Comparison of ENCODE assay signal across 21 cellular contexts in the genomic region with DNA sequence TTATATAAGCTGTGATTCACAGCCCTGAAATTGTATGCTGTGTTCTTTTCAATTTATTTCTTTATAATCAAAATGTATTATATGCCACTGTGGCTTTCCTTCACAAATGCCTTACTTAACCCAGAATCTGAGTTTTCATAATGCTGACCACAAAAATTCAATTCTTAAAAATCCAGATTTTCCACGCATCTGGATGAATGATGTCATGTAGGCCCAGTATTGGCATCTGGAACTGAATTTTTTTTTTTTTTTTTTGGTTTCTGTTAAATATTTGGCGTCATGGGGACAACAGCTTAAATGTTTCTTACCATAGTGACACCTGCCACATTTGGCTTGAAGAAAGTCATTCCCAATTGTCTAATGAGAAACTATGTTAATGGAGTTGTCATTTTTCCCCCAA.
DNase-seq lines count a peak whose midpoint lies in the region; FAIRE-seq and TF ChIP-seq lines count a peak whose summit lies in the region.
"Had no signal": no experiment of that assay in that cellular context is flagged by ENCODE, and none has a peak within 500 bp of the region (broad histone marks: within the 10 kb centered on the region; RNA-seq: fewer than 3 reads in every experiment).

No MANE protein-coding gene starts in this region.

- H4K20me1 ChIP-seq in astrocyte (ENCODE audit: insufficient read depth, low read length), result no peaks in the 10 kb centered on the region

- H3K9ac ChIP-seq in astrocyte (ENCODE audit: low read length), result no peak overlapping the region

- no peak overlapping the region for H2AFZ ChIP-seq in astrocyte (ENCODE audit: low read depth, low read length)

- no peaks in the 10 kb centered on the region for H3K27me3 ChIP-seq in astrocyte (ENCODE audit: insufficient read depth, low read length)

- H3K36me3 ChIP-seq in astrocyte (ENCODE audit: insufficient read depth, low read length), result no peaks in the 10 kb centered on the region

- no peak overlapping the region for H3K27ac ChIP-seq in astrocyte (ENCODE audit: low read depth, low read length)
- H3K27ac ChIP-seq: A549 had no signal

- H3K36me3 Mint-ChIP-seq in astrocyte (ENCODE audit: low read depth, unreplicated experiment) (peaks cover 2% of the 10 kb centered on the region), mesothelial cell of epicardium (peaks cover 6% of the 10 kb centered on the region)

- H3K9me3 Mint-ChIP-seq in astrocyte (ENCODE audit: unreplicated experiment) (no peaks in the 10 kb centered on the region), mesothelial cell of epicardium (no peaks in the 10 kb centered on the region)

- peaks cover 7% of the 10 kb centered on the region for H3K27me3 Mint-ChIP-seq in astrocyte (ENCODE audit: low read depth, unreplicated experiment)
- no peaks in the 10 kb centered on the region for H3K27me3 Mint-ChIP-seq in mesothelial cell of epicardium (ENCODE audit: low read depth)

- H3K4me2 ChIP-seq in astrocyte (ENCODE audit: low read length), result no peak overlapping the region
- H3K4me2 ChIP-seq: A549 had no signal

- TF ChIP-seq CTCF in AG10803 (conservative IDR thresholded peaks at IDR 0.05; ENCODE audit: low read length) (no peak), astrocyte (IDR thresholded peaks at IDR 0.05; ENCODE audit: insufficient read depth, low read depth, low read length) (no peak), mesothelial cell of epicardium (IDR thresholded peaks at IDR 0.05; ENCODE audit: unreplicated experiment) (no peak)

- H3K27ac Mint-ChIP-seq in astrocyte (ENCODE audit: unreplicated experiment) (no peak overlapping the region), mesothelial cell of epicardium (peak overlapping the region; percentile 94)

- DNase-seq in AG10803 (ENCODE audit: low read depth) (peak; percentile 82), GM03348 (ENCODE audit: low spot score) (peak; percentile 55), astrocyte (ENCODE audit: low read depth) (peak; percentile 16), mesothelial cell of epicardium (ENCODE audit: low spot score in 2 of 2, unreplicated experiment in 2 of 2) (no peak), SW 1271 (lab: John Stamatoyannopoulos, UW) (no peak), NAMALWA (ENCODE audit: low spot score) (no peak), cerebellar cortex (ENCODE audit: low spot score) (no peak)
- DNase-seq: COR-L47, DMS 273 treated with DMSO at 0.1 percent for 48 hours, MV-4-11, NCI-H187, NCI-H2107, NCI-H345, PC-3, RPMI8226, SIG-M5 had no signal

- H3K4me1 Mint-ChIP-seq in astrocyte (ENCODE audit: low read depth, unreplicated experiment) (no peaks in the 10 kb centered on the region), mesothelial cell of epicardium (peaks cover 82% of the 10 kb centered on the region)

- FAIRE-seq in astrocyte (lab: Jason Lieb, UNC), result no peak
- FAIRE-seq: A549, GM12892, GM18507, H1, K562 had no signal

- H3K79me2 ChIP-seq in astrocyte (ENCODE audit: insufficient read depth, low read length), result no peaks in the 10 kb centered on the region

- no peaks in the 10 kb centered on the region for H3K4me1 ChIP-seq in astrocyte (ENCODE audit: insufficient read depth, low read length)
- H3K4me1 ChIP-seq: A549 had no signal

- H3K4me3 ChIP-seq in AG10803 (ENCODE audit: low read length) (no peak overlapping the region), astrocyte (ENCODE audit: insufficient read depth, low read depth, low read length) (no peak overlapping the region)
- H3K4me3 ChIP-seq: A549, K562 had no signal

- H3K4me3 Mint-ChIP-seq in astrocyte (ENCODE audit: unreplicated experiment) (no peak overlapping the region), mesothelial cell of epicardium (no peak overlapping the region)

- H3K9me3 ChIP-seq in astrocyte (ENCODE audit: insufficient read depth, low read depth, low read length), result no peaks in the 10 kb centered on the region
- H3K9me3 ChIP-seq: A549 had no signal

Comparison
In these comparisons a context has a peak if more than half of its experiments do, and no peak if none do; other contexts are left out.
1. DNase-seq: peak in AG10803 (single experiment), GM03348 (single experiment) and astrocyte (single experiment); none in mesothelial cell of epicardium (0 of 2), SW 1271 (0 of 2), NAMALWA (single experiment) and cerebellar cortex (single experiment).